ENCODE assay signal across 5 cellular contexts in the genomic region with DNA sequence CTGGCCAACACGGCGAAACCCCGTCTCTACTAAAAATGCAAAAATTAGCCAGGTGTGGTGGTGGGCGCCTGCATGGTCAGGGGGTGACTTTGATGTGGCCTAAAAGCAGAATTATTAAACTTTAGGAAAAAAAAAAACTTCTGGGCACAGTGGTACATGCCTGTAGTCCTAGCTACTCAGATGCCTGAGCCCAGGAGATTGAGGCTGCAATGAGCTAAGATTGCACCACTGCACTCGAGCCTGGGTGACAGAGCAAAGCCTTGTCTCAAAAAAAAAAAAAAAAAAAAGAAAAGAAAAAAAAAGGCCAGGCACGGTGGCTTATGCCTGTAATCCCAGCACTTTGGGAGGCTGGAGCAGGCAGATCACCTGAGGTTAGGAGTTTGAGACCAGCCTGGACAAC. TPM values are rescaled to one million over a fixed set of nuclear protein-coding genes. Genes with fewer than 3 reads are reported as not detected.
"Had no signal": no experiment of that assay in that cellular context is flagged by ENCODE, and none has a peak within 500 bp of the region (broad histone marks: within the 10 kb centered on the region; RNA-seq: fewer than 3 reads in every experiment).

No MANE protein-coding gene starts in this region.

RNA-seq across cellular contexts. Expression of gene CARD14, which starts 29.5 kb away (rescaled TPM):
- total RNA-seq: OCI-LY7, Right ventricle myocardium inferior, Right ventricle myocardium superior, RPMI7951, SJSA1 had no signal
